Comparison of ENCODE assay signal across 1 cellular context in genomic region chr17:48488548-48489106, GRCh38.
TF ChIP-seq lines count a peak whose summit lies in the region.

No MANE protein-coding gene starts in this region.

TF ChIP-seq in K562, 482 proteins besides CTCF, POLR2A, EP300 and RAD21 (continued from another document and continues in another):
- TF ChIP-seq PKNOX1 (IDR thresholded peaks at IDR 0.05) (peak; percentile 18; the same call in 1 of the 2 replicates), ZKSCAN3 (CRISPR knock-in tag; IDR thresholded peaks at IDR 0.05) (no peak), ZNF75A (CRISPR knock-in tag; IDR thresholded peaks at IDR 0.05) (no peak), ZNF77 (CRISPR knock-in tag; IDR thresholded peaks at IDR 0.05) (no peak), E4F1 (CRISPR knock-in tag; IDR thresholded peaks at IDR 0.05; ENCODE audit: borderline replicate concordance) (no peak), GABPB1 (CRISPR knock-in tag; IDR thresholded peaks at IDR 0.05) (no peak), ZBTB7A (IDR thresholded peaks at IDR 0.05; ENCODE audit: borderline replicate concordance, control insufficient read depth, low read depth, low read length) (no peak), GTF2B (IDR thresholded peaks at IDR 0.05; ENCODE audit: extremely low read depth, insufficient read length) (no peak), ZNF212 (CRISPR knock-in tag; IDR thresholded peaks at IDR 0.05) (no peak), BACH1 (tag; IDR thresholded peaks at IDR 0.05) (no peak), BRCA1 (IDR thresholded peaks at IDR 0.05) (no peak), BRCA1 (CRISPR knock-in tag; IDR thresholded peaks at IDR 0.05) (no peak), TFAP4 (CRISPR knock-in tag; IDR thresholded peaks at IDR 0.05; ENCODE audit: borderline replicate concordance) (no peak; the same call in 1 of the 2 replicates), CGGBP1 (CRISPR knock-in tag; IDR thresholded peaks at IDR 0.05) (no peak), MAZ (CRISPR knock-in tag; conservative IDR thresholded peaks at IDR 0.05 in 1 of 2, IDR thresholded peaks at IDR 0.05 in 1 of 2) (peak; percentile 67 to 73), NKRF (IDR thresholded peaks at IDR 0.05; ENCODE audit: borderline replicate concordance) (no peak), ZNF408 (CRISPR knock-in tag; IDR thresholded peaks at IDR 0.05; ENCODE audit: low read depth) (no peak), NR1H2 (CRISPR knock-in tag; IDR thresholded peaks at IDR 0.05) (no peak), ZNF609 (CRISPR knock-in tag; IDR thresholded peaks at IDR 0.05; ENCODE audit: borderline replicate concordance) (no peak), ZNF277 (CRISPR knock-in tag; IDR thresholded peaks at IDR 0.05; ENCODE audit: borderline replicate concordance) (no peak), NFE2 (IDR thresholded peaks at IDR 0.05; ENCODE audit: low read depth) (peak; percentile 74), GTF2F1 (IDR thresholded peaks at IDR 0.05; ENCODE audit: low read depth, low read length) (no peak), ZNF146 (CRISPR knock-in tag; IDR thresholded peaks at IDR 0.05; ENCODE audit: unreplicated experiment) (no peak), GMEB1 (CRISPR knock-in tag; IDR thresholded peaks at IDR 0.05) (no peak; the same call in 1 of the 2 replicates), ZBED1 (IDR thresholded peaks at IDR 0.05) (no peak), ZNF263 (CRISPR knock-in tag; IDR thresholded peaks at IDR 0.05; ENCODE audit: borderline replicate concordance) (no peak), CBX5 (IDR thresholded peaks at IDR 0.05; ENCODE audit: borderline replicate concordance, low read depth) (no peak), FOXK2 (conservative IDR thresholded peaks at IDR 0.05 in 1 of 2, IDR thresholded peaks at IDR 0.05 in 1 of 2; ENCODE audit: low read depth in 2 of 2) (peak in 1 of 2 experiments; percentile 13; a peak in 1 of 4 replicates), ATF2 (CRISPR knock-in tag; IDR thresholded peaks at IDR 0.05) (no peak), SMARCE1 (IDR thresholded peaks at IDR 0.05) (peak; percentile 90), ZNF511 (CRISPR knock-in tag; IDR thresholded peaks at IDR 0.05) (no peak), ZNF395 (CRISPR knock-in tag; IDR thresholded peaks at IDR 0.05) (peak; percentile 83), ZNF165 (CRISPR knock-in tag; IDR thresholded peaks at IDR 0.05; ENCODE audit: borderline replicate concordance) (no peak), WHSC1 (IDR thresholded peaks at IDR 0.05; ENCODE audit: low read length) (no peak), BRD9 (IDR thresholded peaks at IDR 0.05; ENCODE audit: low read depth, partially characterized antibody) (peak; percentile 100), SOX6 (IDR thresholded peaks at IDR 0.05) (peak; percentile 54; the same call in 1 of the 2 replicates), RBM39 (optimal IDR thresholded peaks at IDR 0.05; ENCODE audit: low read depth, low read length) (no peak), ZFP1 (CRISPR knock-in tag; IDR thresholded peaks at IDR 0.05) (no peak), ETV5 (CRISPR knock-in tag; IDR thresholded peaks at IDR 0.05; ENCODE audit: low read depth) (peak; percentile 28; the same call in 1 of the 2 replicates), GATAD2B (IDR thresholded peaks at IDR 0.05; ENCODE audit: borderline replicate concordance) (no peak), ZNF23 (CRISPR knock-in tag; IDR thresholded peaks at IDR 0.05) (no peak), TAF9B (IDR thresholded peaks at IDR 0.05; ENCODE audit: partially characterized antibody) (peak; percentile 41)
